Comparison of ENCODE assay signal across 7 cellular contexts in genomic region chr14:68662826-68663225, GRCh38.
DNase-seq lines count a peak whose midpoint lies in the region; ATAC-seq and TF ChIP-seq lines count a peak whose summit lies in the region.
"Not testable (repeated sequence)": the region's sequence is repeated elsewhere in the genome, so short reads cannot be mapped to it uniquely, and the experiment has no call there.

No MANE protein-coding gene starts in this region.

- not testable (repeated sequence) for DNase-seq in activated CD4-positive, alpha-beta T cell treated with anti-CD3 and anti-CD28 coated beads, Interleukin-2, amount 10 ng/mL, durations not matched to agents 24 days and 14 days; stimulated activated naive B cell treated with anti-CD40 and anti-IgM and Interleukin-4, amounts not matched to agents 10 μg/mL and 1 μg/mL and 100 μg/mL, for 72 hours
- DNase-seq in activated effector memory CD4-positive, alpha-beta T cell treated with anti-CD3 and anti-CD28 coated beads, Interleukin-2, amount 50 U/mL, for 16 hours = peak; percentile 60
- DNase-seq in islet precursor cell = peak; percentile 11

- not testable (repeated sequence) for H3K4me3 ChIP-seq in duodenal mucosa (ENCODE audit: low read depth in 1 of 2, low read length in 2 of 2)

- H3K27ac Mint-ChIP-seq in IgD-negative memory B cell (peak overlapping the region in 2 of 3 donors; percentile 72 to 92), nephron (peak overlapping the region; percentile 85 to 99 (median 98))
- H3K27ac Mint-ChIP-seq in activated CD4-positive, alpha-beta T cell treated with anti-CD3 and anti-CD28 coated beads, Interleukin-2, amount 10 ng/mL, durations not matched to agents 24 days and 14 days = peak overlapping the region; percentile 59
- H3K27ac Mint-ChIP-seq in stimulated activated naive B cell treated with anti-CD40 and anti-IgM and Interleukin-4, amounts not matched to agents 10 μg/mL and 1 μg/mL and 100 μg/mL, for 72 hours = peak overlapping the region; percentile 85

- H3K4me1 ChIP-seq in duodenal mucosa (ENCODE audit: control insufficient read depth in 1 of 2, insufficient read depth in 2 of 2, low read length in 2 of 2) = peaks cover 9 to 13% of the 10 kb centered on the region in 2 donors

- H3K9me3 ChIP-seq in duodenal mucosa (ENCODE audit: control insufficient read depth in 1 of 2, low read length in 2 of 2) = not testable (repeated sequence)

- H3K36me3 ChIP-seq in duodenal mucosa (ENCODE audit: control insufficient read depth in 1 of 2, insufficient read depth in 2 of 2, low read length in 2 of 2) = not testable (repeated sequence)

- peak overlapping the region in 3 of 4 donors; percentile 84 to 94 (median 92) for H3K4me3 Mint-ChIP-seq in IgD-negative memory B cell
- H3K4me3 Mint-ChIP-seq in activated CD4-positive, alpha-beta T cell treated with anti-CD3 and anti-CD28 coated beads, Interleukin-2, amount 10 ng/mL, durations not matched to agents 24 days and 14 days = peak overlapping the region; percentile 55
- not testable (repeated sequence) for H3K4me3 Mint-ChIP-seq in nephron
- H3K4me3 Mint-ChIP-seq in stimulated activated naive B cell treated with anti-CD40 and anti-IgM and Interleukin-4, amounts not matched to agents 10 μg/mL and 1 μg/mL and 100 μg/mL, for 72 hours = peak overlapping the region; percentile 22 to 36

- intact Hi-C loops in activated CD4-positive, alpha-beta T cell treated with anti-CD3 and anti-CD28 coated beads, Interleukin-2, amount 10 ng/mL, durations not matched to agents 24 days and 14 days (cut with micrococcal nuclease) = loop anchor here (1.0 to 10.0 kb wide), 6 partner anchors 22 to 415 kb away; partner anchors contain the start of gene ZFP36L1

- not testable (repeated sequence) for H3K9ac ChIP-seq in duodenal mucosa (ENCODE audit: low read depth in 1 of 2, low read length in 2 of 2)

- H3K27me3 Mint-ChIP-seq in IgD-negative memory B cell; activated CD4-positive, alpha-beta T cell treated with anti-CD3 and anti-CD28 coated beads, Interleukin-2, amount 10 ng/mL, durations not matched to agents 24 days and 14 days; nephron (ENCODE audit: low read depth); stimulated activated naive B cell treated with anti-CD40 and anti-IgM and Interleukin-4, amounts not matched to agents 10 μg/mL and 1 μg/mL and 100 μg/mL, for 72 hours: not testable (repeated sequence)

- ATAC-seq in stimulated activated naive B cell treated with anti-CD40 and anti-IgM and Interleukin-4, amounts not matched to agents 10 μg/mL and 1 μg/mL and 100 μg/mL, for 72 hours (replicated peaks) = not testable (repeated sequence)

- TF ChIP-seq CTCF in nephron (IDR thresholded peaks at IDR 0.05; ENCODE audit: unreplicated experiment in 3 of 3) = not testable (repeated sequence)

- not testable (repeated sequence) for H3K9me3 Mint-ChIP-seq in IgD-negative memory B cell; nephron; stimulated activated naive B cell treated with anti-CD40 and anti-IgM and Interleukin-4, amounts not matched to agents 10 μg/mL and 1 μg/mL and 100 μg/mL, for 72 hours
- H3K9me3 Mint-ChIP-seq in activated CD4-positive, alpha-beta T cell treated with anti-CD3 and anti-CD28 coated beads, Interleukin-2, amount 10 ng/mL, durations not matched to agents 24 days and 14 days = peaks cover 28% of the 10 kb centered on the region

- peak overlapping the region; percentile 22 for H3K27ac ChIP-seq in duodenal mucosa (ENCODE audit: low read depth, low read length)

- not testable (repeated sequence) for H3K36me3 Mint-ChIP-seq in IgD-negative memory B cell; activated CD4-positive, alpha-beta T cell treated with anti-CD3 and anti-CD28 coated beads, Interleukin-2, amount 10 ng/mL, durations not matched to agents 24 days and 14 days (ENCODE audit: low read depth); nephron (ENCODE audit: low read depth)
- H3K36me3 Mint-ChIP-seq in stimulated activated naive B cell treated with anti-CD40 and anti-IgM and Interleukin-4, amounts not matched to agents 10 μg/mL and 1 μg/mL and 100 μg/mL, for 72 hours = peaks cover 16 to 26% of the 10 kb centered on the region in 2 donors

- not testable (repeated sequence) for H3K27me3 ChIP-seq in duodenal mucosa (ENCODE audit: control insufficient read depth in 1 of 2, insufficient read depth in 2 of 2, low read length in 2 of 2)

- H3K4me1 Mint-ChIP-seq in IgD-negative memory B cell (peaks cover 19 to 43% (median 22%) of the 10 kb centered on the region in 3 donors), nephron (peaks cover 91% of the 10 kb centered on the region)
- peaks cover 36% of the 10 kb centered on the region for H3K4me1 Mint-ChIP-seq in activated CD4-positive, alpha-beta T cell treated with anti-CD3 and anti-CD28 coated beads, Interleukin-2, amount 10 ng/mL, durations not matched to agents 24 days and 14 days
- H3K4me1 Mint-ChIP-seq in stimulated activated naive B cell treated with anti-CD40 and anti-IgM and Interleukin-4, amounts not matched to agents 10 μg/mL and 1 μg/mL and 100 μg/mL, for 72 hours = peaks cover 53 to 72% of the 10 kb centered on the region in 2 donors
